ENCODE assay signal across 18 cellular contexts in genomic region chr15:68265086-68265485, GRCh38.
"Had no signal": no experiment of that assay in that cellular context is flagged by ENCODE, and none has a peak within 500 bp of the region (broad histone marks: within the 10 kb centered on the region; RNA-seq: fewer than 3 reads in every experiment).

No MANE protein-coding gene starts in this region.

- H3K4me2 ChIP-seq: neural progenitor cell, smooth muscle cell had no signal

- H3K36me3 ChIP-seq: gastroesophageal sphincter, neural progenitor cell, ovary, right atrium auricular region, transverse colon had no signal

- H3K27ac ChIP-seq: gastroesophageal sphincter, neural progenitor cell, ovary, right atrium auricular region, testis, transverse colon had no signal

- ATAC-seq: gastroesophageal sphincter; left colon; left ventricle myocardium superior; natural killer cell treated with Interleukin-12 subunit alpha and Interleukin-12 subunit beta and Interleukin-15 and Interleukin-18, amount 100 ng/mL, for 72 hours had no signal

- H3K9ac ChIP-seq: neural progenitor cell had no signal

- DNase-seq: effector memory CD4-positive, alpha-beta T cell; glutamatergic neuron; left colon; left ventricle myocardium superior; mesenchymal stem cell; midbrain; nucleus accumbens; ovary; stimulated activated CD4-positive, alpha-beta T cell treated with anti-CD3 and anti-CD28 coated beads, Interleukin-2, amount 100 ng/mL, for 48 hours; stimulated activated naive CD4-positive, alpha-beta T cell treated with Interleukin-2 at 50 U/mL for 16 hours; testis; transverse colon had no signal

- H2AFZ ChIP-seq: neural progenitor cell had no signal

- H3K9me3 ChIP-seq: gastroesophageal sphincter, ovary, right atrium auricular region, testis, transverse colon had no signal

- H3K4me3 ChIP-seq: gastroesophageal sphincter, lung, neural progenitor cell, ovary, right atrium auricular region, smooth muscle cell, testis, transverse colon had no signal

- H3K27me3 ChIP-seq: gastroesophageal sphincter, neural progenitor cell, right atrium auricular region, testis had no signal

- H3K4me1 ChIP-seq: gastroesophageal sphincter, neural progenitor cell, right atrium auricular region, transverse colon had no signal
